In genomic region chr19:32404939-32405430, GRCh38 we compare ENCODE assay signal across 1 cellular context.
TF ChIP-seq lines count a peak whose summit lies in the region.

No MANE protein-coding gene starts in this region.

TF ChIP-seq in HepG2, 621 proteins besides CTCF, POLR2A, EP300 and RAD21 (continued from another document and continues in another):
- 0 out of 2 replicates have a peak, but pooled peaks have one; percentile 27 for TF ChIP-seq ZBTB37 (CRISPR knock-in tag; IDR thresholded peaks at IDR 0.05)
- TF ChIP-seq IRX3 (CRISPR knock-in tag; IDR thresholded peaks at IDR 0.05; ENCODE audit: borderline replicate concordance, low read depth) = no peak
- TF ChIP-seq ZNF773 (CRISPR knock-in tag; IDR thresholded peaks at IDR 0.05; ENCODE audit: borderline replicate concordance) = no peak
- TF ChIP-seq ZNF34 (CRISPR knock-in tag; IDR thresholded peaks at IDR 0.05; ENCODE audit: borderline replicate concordance) = no peak
- TF ChIP-seq GPN1 (CRISPR knock-in tag; IDR thresholded peaks at IDR 0.05; ENCODE audit: borderline replicate concordance) = no peak
- peak; percentile 26; the same call in 1 of the 2 replicates for TF ChIP-seq ZNF543 (CRISPR knock-in tag; IDR thresholded peaks at IDR 0.05)
- peak; percentile 68; the same call in 1 of the 2 replicates for TF ChIP-seq ZNF770 (CRISPR knock-in tag; IDR thresholded peaks at IDR 0.05)
- TF ChIP-seq ZFX (CRISPR knock-in tag; IDR thresholded peaks at IDR 0.05; ENCODE audit: low read depth) = peak; percentile 81; the same call in 1 of the 2 replicates
- no peak for TF ChIP-seq ATF7-NPFF (CRISPR knock-in tag; IDR thresholded peaks at IDR 0.05; ENCODE audit: low read depth)
- TF ChIP-seq TARDBP (CRISPR knock-in tag; IDR thresholded peaks at IDR 0.05) = no peak
- TF ChIP-seq, protein P1, sequence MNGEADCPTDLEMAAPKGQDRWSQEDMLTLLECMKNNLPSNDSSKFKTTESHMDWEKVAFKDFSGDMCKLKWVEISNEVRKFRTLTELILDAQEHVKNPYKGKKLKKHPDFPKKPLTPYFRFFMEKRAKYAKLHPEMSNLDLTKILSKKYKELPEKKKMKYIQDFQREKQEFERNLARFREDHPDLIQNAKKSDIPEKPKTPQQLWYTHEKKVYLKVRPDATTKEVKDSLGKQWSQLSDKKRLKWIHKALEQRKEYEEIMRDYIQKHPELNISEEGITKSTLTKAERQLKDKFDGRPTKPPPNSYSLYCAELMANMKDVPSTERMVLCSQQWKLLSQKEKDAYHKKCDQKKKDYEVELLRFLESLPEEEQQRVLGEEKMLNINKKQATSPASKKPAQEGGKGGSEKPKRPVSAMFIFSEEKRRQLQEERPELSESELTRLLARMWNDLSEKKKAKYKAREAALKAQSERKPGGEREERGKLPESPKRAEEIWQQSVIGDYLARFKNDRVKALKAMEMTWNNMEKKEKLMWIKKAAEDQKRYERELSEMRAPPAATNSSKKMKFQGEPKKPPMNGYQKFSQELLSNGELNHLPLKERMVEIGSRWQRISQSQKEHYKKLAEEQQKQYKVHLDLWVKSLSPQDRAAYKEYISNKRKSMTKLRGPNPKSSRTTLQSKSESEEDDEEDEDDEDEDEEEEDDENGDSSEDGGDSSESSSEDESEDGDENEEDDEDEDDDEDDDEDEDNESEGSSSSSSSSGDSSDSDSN (CRISPR knock-in tag; IDR thresholded peaks at IDR 0.05) = peak; percentile 89; the same call in 1 of the 2 replicates
- TF ChIP-seq ZNF557 (CRISPR knock-in tag; IDR thresholded peaks at IDR 0.05) = no peak
- peak; percentile 68 for TF ChIP-seq AGO1 (IDR thresholded peaks at IDR 0.05; ENCODE audit: low read depth, low read length, poor library complexity, severe bottlenecking)
- TF ChIP-seq, protein P2, sequence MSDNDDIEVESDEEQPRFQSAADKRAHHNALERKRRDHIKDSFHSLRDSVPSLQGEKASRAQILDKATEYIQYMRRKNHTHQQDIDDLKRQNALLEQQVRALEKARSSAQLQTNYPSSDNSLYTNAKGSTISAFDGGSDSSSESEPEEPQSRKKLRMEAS (IDR thresholded peaks at IDR 0.05) = no peak
- no peak for TF ChIP-seq SALL1 (CRISPR knock-in tag; IDR thresholded peaks at IDR 0.05)
- TF ChIP-seq KLF13 (CRISPR knock-in tag; IDR thresholded peaks at IDR 0.05) = no peak
- TF ChIP-seq, protein P3, sequence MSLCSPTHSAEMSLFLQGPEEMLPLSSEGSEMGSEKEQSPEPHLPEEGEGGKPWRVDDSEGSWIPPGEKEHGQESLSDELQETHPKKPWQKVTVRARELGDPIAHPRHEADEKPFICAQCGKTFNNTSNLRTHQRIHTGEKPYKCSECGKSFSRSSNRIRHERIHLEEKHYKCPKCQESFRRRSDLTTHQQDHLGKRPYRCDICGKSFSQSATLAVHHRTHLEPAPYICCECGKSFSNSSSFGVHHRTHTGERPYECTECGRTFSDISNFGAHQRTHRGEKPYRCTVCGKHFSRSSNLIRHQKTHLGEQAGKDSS (CRISPR knock-in tag; IDR thresholded peaks at IDR 0.05; ENCODE audit: borderline replicate concordance, low read depth) = peak; percentile 2; the same call in 1 of the 2 replicates
- no peak for TF ChIP-seq KMT2B (CRISPR knock-in tag; IDR thresholded peaks at IDR 0.05)
- TF ChIP-seq, protein P4, sequence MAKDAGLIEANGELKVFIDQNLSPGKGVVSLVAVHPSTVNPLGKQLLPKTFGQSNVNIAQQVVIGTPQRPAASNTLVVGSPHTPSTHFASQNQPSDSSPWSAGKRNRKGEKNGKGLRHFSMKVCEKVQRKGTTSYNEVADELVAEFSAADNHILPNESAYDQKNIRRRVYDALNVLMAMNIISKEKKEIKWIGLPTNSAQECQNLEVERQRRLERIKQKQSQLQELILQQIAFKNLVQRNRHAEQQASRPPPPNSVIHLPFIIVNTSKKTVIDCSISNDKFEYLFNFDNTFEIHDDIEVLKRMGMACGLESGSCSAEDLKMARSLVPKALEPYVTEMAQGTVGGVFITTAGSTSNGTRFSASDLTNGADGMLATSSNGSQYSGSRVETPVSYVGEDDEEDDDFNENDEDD (CRISPR knock-in tag; IDR thresholded peaks at IDR 0.05; ENCODE audit: borderline replicate concordance) = no peak
- peak; percentile 54; the same call in 1 of the 2 replicates for TF ChIP-seq NKX3-1 (CRISPR knock-in tag; IDR thresholded peaks at IDR 0.05)
- peak; percentile 83; the same call in 1 of the 2 replicates for TF ChIP-seq ZNF224 (CRISPR knock-in tag; IDR thresholded peaks at IDR 0.05)
- TF ChIP-seq ZNF761 (CRISPR knock-in tag; conservative IDR thresholded peaks at IDR 0.05) = no peak
- TF ChIP-seq CENPT (CRISPR knock-in tag; IDR thresholded peaks at IDR 0.05; ENCODE audit: low read depth) = no peak
- no peak for TF ChIP-seq SOX6 (IDR thresholded peaks at IDR 0.05)
- TF ChIP-seq SOX6 (CRISPR knock-in tag; IDR thresholded peaks at IDR 0.05) = peak; percentile 65
- no peak for TF ChIP-seq TCF12 (IDR thresholded peaks at IDR 0.05)
- TF ChIP-seq TCF12 (CRISPR knock-in tag; IDR thresholded peaks at IDR 0.05) = 0 out of 2 replicates have a peak, but pooled peaks have one; percentile 25
- peak; percentile 94 for TF ChIP-seq ZFY (CRISPR knock-in tag; IDR thresholded peaks at IDR 0.05)
- peak; percentile 91; the same call in 1 of the 2 replicates for TF ChIP-seq ZNF20 (CRISPR knock-in tag; IDR thresholded peaks at IDR 0.05)
- TF ChIP-seq MED8 (CRISPR knock-in tag; IDR thresholded peaks at IDR 0.05; ENCODE audit: insufficient replicate concordance) = peak; percentile 83
- no peak for TF ChIP-seq KIAA2018 (CRISPR knock-in tag; IDR thresholded peaks at IDR 0.05; ENCODE audit: borderline replicate concordance)
- TF ChIP-seq ZNF746 (CRISPR knock-in tag; IDR thresholded peaks at IDR 0.05) = no peak
- no peak for TF ChIP-seq EZH2 (conservative IDR thresholded peaks at IDR 0.05; ENCODE audit: low read depth, low read length)
- no peak for TF ChIP-seq ZMYM4 (CRISPR knock-in tag; IDR thresholded peaks at IDR 0.05)
- TF ChIP-seq ZBTB26 (CRISPR knock-in tag; IDR thresholded peaks at IDR 0.05; ENCODE audit: borderline replicate concordance) = no peak
- peak; percentile 21; the same call in 1 of the 2 replicates for TF ChIP-seq ZNF225 (CRISPR knock-in tag; IDR thresholded peaks at IDR 0.05)
- TF ChIP-seq HHEX (CRISPR knock-in tag; IDR thresholded peaks at IDR 0.05) = no peak
- no peak for TF ChIP-seq ZNF570 (CRISPR knock-in tag; IDR thresholded peaks at IDR 0.05; ENCODE audit: borderline replicate concordance)
- peak; percentile 58; the same call in 1 of the 2 replicates for TF ChIP-seq ZNF616 (CRISPR knock-in tag; IDR thresholded peaks at IDR 0.05; ENCODE audit: low read depth)
- TF ChIP-seq EEA1 (CRISPR knock-in tag; IDR thresholded peaks at IDR 0.05; ENCODE audit: borderline replicate concordance) = 0 out of 2 replicates have a peak, but pooled peaks have one; percentile 39
- no peak for TF ChIP-seq ZFP62 (CRISPR knock-in tag; IDR thresholded peaks at IDR 0.05)
- TF ChIP-seq ZNF780A (CRISPR knock-in tag; IDR thresholded peaks at IDR 0.05) = peak; percentile 20; the same call in 1 of the 2 replicates
- TF ChIP-seq, protein P5, sequence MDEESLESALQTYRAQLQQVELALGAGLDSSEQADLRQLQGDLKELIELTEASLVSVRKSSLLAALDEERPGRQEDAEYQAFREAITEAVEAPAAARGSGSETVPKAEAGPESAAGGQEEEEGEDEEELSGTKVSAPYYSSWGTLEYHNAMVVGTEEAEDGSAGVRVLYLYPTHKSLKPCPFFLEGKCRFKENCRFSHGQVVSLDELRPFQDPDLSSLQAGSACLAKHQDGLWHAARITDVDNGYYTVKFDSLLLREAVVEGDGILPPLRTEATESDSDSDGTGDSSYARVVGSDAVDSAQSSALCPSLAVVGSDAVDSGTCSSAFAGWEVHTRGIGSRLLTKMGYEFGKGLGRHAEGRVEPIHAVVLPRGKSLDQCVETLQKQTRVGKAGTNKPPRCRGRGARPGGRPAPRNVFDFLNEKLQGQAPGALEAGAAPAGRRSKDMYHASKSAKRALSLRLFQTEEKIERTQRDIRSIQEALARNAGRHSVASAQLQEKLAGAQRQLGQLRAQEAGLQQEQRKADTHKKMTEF (CRISPR knock-in tag; IDR thresholded peaks at IDR 0.05) = peak; percentile 82; the same call in 1 of the 2 replicates
- peak; percentile 64; the same call in 1 of the 2 replicates for TF ChIP-seq NCOA1 (CRISPR knock-in tag; IDR thresholded peaks at IDR 0.05)
- no peak for TF ChIP-seq NR2F2 (IDR thresholded peaks at IDR 0.05; ENCODE audit: borderline replicate concordance, low read depth)
